ENCODE assay signal across 13 cellular contexts in the genomic region with DNA sequence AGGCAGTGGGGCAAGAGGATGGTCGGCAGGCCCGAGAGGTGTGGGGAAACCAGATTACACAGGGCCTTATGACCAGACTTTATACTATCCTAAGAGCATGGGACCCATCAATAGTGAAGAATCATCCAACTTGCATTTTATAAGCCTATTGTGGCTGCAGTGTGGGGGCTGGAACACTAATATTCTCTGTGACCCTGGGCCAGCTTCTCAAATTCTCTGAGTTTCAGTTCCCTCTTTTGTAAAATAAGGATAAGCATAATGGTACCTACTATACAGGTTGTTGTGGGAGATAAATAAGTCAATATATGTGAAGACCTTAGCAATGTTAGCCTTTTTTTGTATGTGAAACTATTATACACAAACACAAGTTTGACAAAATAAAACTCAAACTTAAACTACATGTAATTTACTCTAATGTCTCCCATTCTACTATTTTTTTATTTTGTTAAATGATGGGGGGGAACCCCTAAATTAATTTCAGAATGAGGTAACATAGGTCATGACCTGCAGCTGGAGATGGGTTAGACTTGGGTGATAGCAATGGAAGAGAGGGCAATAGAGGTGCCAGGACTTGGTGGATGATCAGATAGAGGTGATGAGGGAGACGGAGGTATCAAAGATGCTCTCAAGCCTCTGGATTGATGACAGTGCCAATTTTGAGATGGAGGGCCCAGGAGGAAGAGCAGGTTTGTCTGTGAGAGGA. TPM values are rescaled to one million over a fixed set of nuclear protein-coding genes. Genes with fewer than 3 reads are reported as not detected.
DNase-seq lines count a peak whose midpoint lies in the region; ATAC-seq, FAIRE-seq and TF ChIP-seq lines count a peak whose summit lies in the region.
"Had no signal": no experiment of that assay in that cellular context is flagged by ENCODE, and none has a peak within 500 bp of the region (broad histone marks: within the 10 kb centered on the region; RNA-seq: fewer than 3 reads in every experiment).

No MANE protein-coding gene starts in this region.

- peaks cover 3% of the 10 kb centered on the region for H3K36me3 Mint-ChIP-seq in osteocyte (ENCODE audit: unreplicated experiment)
- H3K36me3 Mint-ChIP-seq: activated naive CD4-positive, alpha-beta T cell treated with anti-CD3 and anti-CD28 coated beads, Interleukin-2, amount 50 U/mL, for 24 hours had no signal

- DNase-seq in CD1c-positive myeloid dendritic cell (ENCODE audit: extremely low spot score) (peak; percentile 70), frontal cortex (ENCODE audit: low spot score in 2 of 2) (no peak), osteocyte (ENCODE audit: extremely low spot score, unreplicated experiment) (no peak), psoas muscle (no peak)
- no peak for DNase-seq in activated CD4-positive, alpha-beta T cell treated with anti-CD3 and anti-CD28 coated beads for 4 hours
- DNase-seq: lower lobe of right lung, NCI-H1048 had no signal

- peaks cover 2% of the 10 kb centered on the region for H3K4me1 Mint-ChIP-seq in osteocyte (ENCODE audit: unreplicated experiment)
- H3K4me1 Mint-ChIP-seq: activated naive CD4-positive, alpha-beta T cell treated with anti-CD3 and anti-CD28 coated beads, Interleukin-2, amount 50 U/mL, for 24 hours had no signal

- no peaks in the 10 kb centered on the region for H3K27me3 Mint-ChIP-seq in osteocyte (ENCODE audit: unreplicated experiment)

- no peak overlapping the region for H3K27ac ChIP-seq in psoas muscle
- H3K27ac ChIP-seq: lower lobe of right lung, prostate gland had no signal

- H3K36me3 ChIP-seq in psoas muscle (ENCODE audit: insufficient read depth in 1 of 2, low read depth in 1 of 2): no peaks in the 10 kb centered on the region
- H3K36me3 ChIP-seq: lower lobe of right lung, prostate gland had no signal

- no peaks in the 10 kb centered on the region for H3K4me1 ChIP-seq in psoas muscle
- H3K4me1 ChIP-seq: prostate gland had no signal

- intact Hi-C loops in psoas muscle (cut with DNase I): no loop called here

- 95 to 98% (median 98%) methylated on average over 3 of the region's 3 CpGs for WGBS in psoas muscle, 3 donors

- H3K4me3 Mint-ChIP-seq in osteocyte (ENCODE audit: unreplicated experiment): no peak overlapping the region
- H3K4me3 Mint-ChIP-seq: activated naive CD4-positive, alpha-beta T cell treated with anti-CD3 and anti-CD28 coated beads, Interleukin-2, amount 50 U/mL, for 24 hours had no signal

- H3K4me3 ChIP-seq in psoas muscle: no peak overlapping the region
- H3K4me3 ChIP-seq: lower lobe of right lung, prostate gland had no signal

- no peak for FAIRE-seq in frontal cortex (lab: Jason Lieb, UNC)
- FAIRE-seq: G401.6 had no signal

- H3K27ac Mint-ChIP-seq in osteocyte (ENCODE audit: unreplicated experiment): no peak overlapping the region
- H3K27ac Mint-ChIP-seq: activated naive CD4-positive, alpha-beta T cell treated with anti-CD3 and anti-CD28 coated beads, Interleukin-2, amount 50 U/mL, for 24 hours had no signal

- peaks cover 8% of the 10 kb centered on the region for H3K9me3 Mint-ChIP-seq in osteocyte (ENCODE audit: unreplicated experiment)
- H3K9me3 Mint-ChIP-seq: activated naive CD4-positive, alpha-beta T cell treated with anti-CD3 and anti-CD28 coated beads, Interleukin-2, amount 50 U/mL, for 24 hours had no signal

- no peaks in the 10 kb centered on the region for H3K27me3 ChIP-seq in psoas muscle (ENCODE audit: insufficient read depth in 3 of 3, low read length in 2 of 3)

- TF ChIP-seq CTCF in osteocyte (IDR thresholded peaks at IDR 0.05) (no peak), psoas muscle (IDR thresholded peaks at IDR 0.05) (no peak)

- no peaks in the 10 kb centered on the region for H3K9me3 ChIP-seq in psoas muscle
- H3K9me3 ChIP-seq: lower lobe of right lung, prostate gland had no signal

- peak; percentile 67 for ATAC-seq in GM19328 (IDR thresholded peaks at IDR 0.05; ENCODE audit: unreplicated experiment)
- peak; percentile 75 for ATAC-seq in HG02759 (IDR thresholded peaks at IDR 0.05; ENCODE audit: unreplicated experiment)
- ATAC-seq in HG03460 (IDR thresholded peaks at IDR 0.05; ENCODE audit: unreplicated experiment): peak; percentile 75
- no peak for ATAC-seq in psoas muscle

RNA-seq across cellular contexts. Expression of a gene that starts 30.1 kb away (rescaled TPM):
- total RNA-seq in frontal cortex (2.9 TPM), osteocyte (14.6 and 14.7 TPM in 2 replicates), psoas muscle (10 to 100 TPM in 2 of 4 donors, 1 to 10 TPM in 2; 8.0 to 21.8 (median 9.5) TPM)
- polyA plus RNA-seq in psoas muscle: 10 to 100 TPM in 1 of 3 donors, 1 to 10 TPM in 2; 3.5 to 10.8 (median 5.5) TPM

Comparison
In these comparisons a context has a peak if more than half of its experiments do, and no peak if none do; other contexts are left out.
1. ATAC-seq: peak in GM19328 (single experiment), HG02759 (single experiment) and HG03460 (single experiment); none in psoas muscle (0 of 4).